Comparison of ENCODE assay signal across 8 cellular contexts in the genomic region with DNA sequence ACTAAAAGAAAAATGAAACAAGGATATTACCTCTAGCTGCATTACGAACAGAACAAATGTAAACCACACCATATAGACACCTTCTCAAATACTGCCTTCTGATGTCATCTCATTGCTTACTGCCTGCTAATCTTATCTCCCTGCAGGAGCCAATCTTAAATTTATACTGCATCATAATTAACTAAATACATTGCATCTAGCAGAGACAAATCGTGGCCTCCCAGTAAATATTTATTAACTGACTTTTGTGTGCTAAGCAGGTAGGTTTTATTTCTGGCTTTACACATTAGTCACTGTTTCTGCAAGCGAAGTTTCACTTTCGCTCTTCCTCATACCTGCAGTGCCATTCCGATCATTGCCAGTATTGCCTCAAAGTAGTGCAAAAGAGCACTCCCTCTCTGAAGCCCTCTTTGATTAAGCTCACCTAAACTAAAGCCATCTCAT.
DNase-seq lines count a peak whose midpoint lies in the region; ATAC-seq lines count a peak whose summit lies in the region.

No MANE protein-coding gene starts in this region.

- H3K4me1 Mint-ChIP-seq in stimulated activated naive B cell treated with anti-CD40 and anti-IgM and Interleukin-4, amounts not matched to agents 10 μg/mL and 1 μg/mL and 100 μg/mL, for 72 hours: peaks cover 8 to 10% of the 10 kb centered on the region in 2 donors

- peak overlapping the region; percentile 43 for H3K27ac Mint-ChIP-seq in stimulated activated naive B cell treated with anti-CD40 and anti-IgM and Interleukin-4, amounts not matched to agents 10 μg/mL and 1 μg/mL and 100 μg/mL, for 72 hours

- WGBS in aorta, 2 donors: 68 to 82% methylated on average over 5 of the region's 5 CpGs

- intact Hi-C loops in aorta (cut with DNase I): no loop called here

- DNase-seq in KG1 (lab: John Stamatoyannopoulos, UW) (peak; percentile 48), NCI-H2107 (lab: John Stamatoyannopoulos, UW) (no peak), aorta (no peak), KBM-7 (no peak)
- peak; percentile 8 for DNase-seq in stimulated activated naive B cell treated with anti-CD40 and anti-IgM and Interleukin-4, amounts not matched to agents 10 μg/mL and 1 μg/mL and 100 μg/mL, for 72 hours

- H3K27me3 Mint-ChIP-seq in stimulated activated naive B cell treated with anti-CD40 and anti-IgM and Interleukin-4, amounts not matched to agents 10 μg/mL and 1 μg/mL and 100 μg/mL, for 72 hours: peaks cover 0 to 7% of the 10 kb centered on the region in 2 donors

- H3K36me3 ChIP-seq in duodenal mucosa (ENCODE audit: control insufficient read depth in 1 of 2, insufficient read depth in 2 of 2, low read length in 2 of 2): peaks cover 0 to 2% of the 10 kb centered on the region in 2 donors
- H3K36me3 ChIP-seq in aorta (ENCODE audit: control insufficient read depth in 1 of 2, insufficient read depth in 2 of 2, low read length in 1 of 2): no peaks in the 10 kb centered on the region

- ATAC-seq in GM18499 (IDR thresholded peaks at IDR 0.05; ENCODE audit: insufficient read depth, unreplicated experiment): peak; percentile 83
- peak; percentile 93 for ATAC-seq in GM21576 (IDR thresholded peaks at IDR 0.05; ENCODE audit: unreplicated experiment)
- peak; percentile 87 to 89 for ATAC-seq in stimulated activated naive B cell treated with anti-CD40 and anti-IgM and Interleukin-4, amounts not matched to agents 10 μg/mL and 1 μg/mL and 100 μg/mL, for 72 hours (replicated peaks)
- ATAC-seq in aorta (ENCODE audit: low FRiP score): no peak

- no peaks in the 10 kb centered on the region for H3K36me3 Mint-ChIP-seq in stimulated activated naive B cell treated with anti-CD40 and anti-IgM and Interleukin-4, amounts not matched to agents 10 μg/mL and 1 μg/mL and 100 μg/mL, for 72 hours

- H3K9ac ChIP-seq in duodenal mucosa (ENCODE audit: low read depth in 1 of 2, low read length in 2 of 2): peak overlapping the region in 1 of 2 donors; percentile 52

- in situ Hi-C loops in KBM-7 (cut with MboI; ENCODE audit: low pct_unique_long_range_greater_than_20kb, low sequenced_read_pairs): no loop called here

- H3K27me3 ChIP-seq in duodenal mucosa (ENCODE audit: control insufficient read depth in 1 of 2, insufficient read depth in 2 of 2, low read length in 2 of 2) (no peaks in the 10 kb centered on the region), aorta (ENCODE audit: control insufficient read depth in 1 of 2, insufficient read depth in 2 of 2, low read length in 1 of 2) (no peaks in the 10 kb centered on the region)

- H3K27ac ChIP-seq in duodenal mucosa (ENCODE audit: low read depth, low read length): no peak overlapping the region
- no peak overlapping the region for H3K27ac ChIP-seq in aorta (ENCODE audit: low read depth in 1 of 2, low read length in 2 of 2)

- peak overlapping the region; percentile 40 to 53 for H3K4me3 ChIP-seq in duodenal mucosa (ENCODE audit: low read depth in 1 of 2, low read length in 2 of 2)
- no peak overlapping the region for H3K4me3 ChIP-seq in aorta (ENCODE audit: low read length in 2 of 2)

- H3K4me1 ChIP-seq in duodenal mucosa (ENCODE audit: control insufficient read depth in 1 of 2, insufficient read depth in 2 of 2, low read length in 2 of 2) (peaks cover 36 to 51% of the 10 kb centered on the region in 2 donors), aorta (ENCODE audit: control insufficient read depth in 1 of 2, insufficient read depth in 2 of 2, low read length in 2 of 2) (peaks cover 1 to 13% of the 10 kb centered on the region in 2 donors)

- H3K9me3 ChIP-seq in duodenal mucosa (ENCODE audit: control insufficient read depth in 1 of 2, low read length in 2 of 2) (no peaks in the 10 kb centered on the region), aorta (ENCODE audit: control insufficient read depth, low read length) (no peaks in the 10 kb centered on the region)

- peak overlapping the region; percentile 54 to 78 for H3K4me3 Mint-ChIP-seq in stimulated activated naive B cell treated with anti-CD40 and anti-IgM and Interleukin-4, amounts not matched to agents 10 μg/mL and 1 μg/mL and 100 μg/mL, for 72 hours

- H3K9me3 Mint-ChIP-seq in stimulated activated naive B cell treated with anti-CD40 and anti-IgM and Interleukin-4, amounts not matched to agents 10 μg/mL and 1 μg/mL and 100 μg/mL, for 72 hours: no peaks in the 10 kb centered on the region

Comparison
In these comparisons a context has a peak if more than half of its experiments do, and no peak if none do; other contexts are left out.
1. DNase-seq: peak in KG1 (single experiment) and stimulated activated naive B cell treated with anti-CD40 and anti-IgM and Interleukin-4, amounts not matched to agents 10 μg/mL and 1 μg/mL and 100 μg/mL, for 72 hours (single experiment); none in NCI-H2107 (single experiment), aorta (0 of 2) and KBM-7 (single experiment).
2. H3K4me3 ChIP-seq: peak in duodenal mucosa (2 of 2); none in aorta (0 of 2).